Comparison of ENCODE assay signal across 18 cellular contexts in genomic region chr9:120882935-120883607, GRCh38. TPM values are rescaled to one million over a fixed set of nuclear protein-coding genes. Genes with fewer than 3 reads are reported as not detected.
DNase-seq lines count a peak whose midpoint lies in the region; TF ChIP-seq lines count a peak whose summit lies in the region.
"Had no signal": no experiment of that assay in that cellular context is flagged by ENCODE, and none has a peak within 500 bp of the region (broad histone marks: within the 10 kb centered on the region; RNA-seq: fewer than 3 reads in every experiment).

No MANE protein-coding gene starts in this region.

- H3K4me1 ChIP-seq in right atrium auricular region = peaks cover 0 to 7% of the 10 kb centered on the region in 2 donors

- POLR2A ChIA-PET in activated CD4-positive, alpha-beta T cell treated with anti-CD3 and anti-CD28 coated beads, Interleukin-2, amount 10 ng/mL, durations not matched to agents 7 days and 5 days (lab: Charles Lee) = no interaction called here

- no peaks in the 10 kb centered on the region for H3K27me3 Mint-ChIP-seq in activated CD4-positive, alpha-beta T cell treated with anti-CD3 and anti-CD28 coated beads, Interleukin-2, amount 10 ng/mL, durations not matched to agents 7 days and 5 days
- no peaks in the 10 kb centered on the region for H3K27me3 Mint-ChIP-seq in T-helper 2 cell treated with Interferon-gamma antibody and Interleukin-4, amounts not matched to agents 5 μg/mL and 100 μg/mL, for 36 hours (ENCODE audit: low read depth)
- no peaks in the 10 kb centered on the region for H3K27me3 Mint-ChIP-seq in osteocyte (ENCODE audit: unreplicated experiment)

- H3K36me3 Mint-ChIP-seq in activated CD4-positive, alpha-beta T cell treated with anti-CD3 and anti-CD28 coated beads, Interleukin-2, amount 10 ng/mL, durations not matched to agents 7 days and 5 days (ENCODE audit: low read depth) = peaks cover 19% of the 10 kb centered on the region
- peaks cover 25% of the 10 kb centered on the region for H3K36me3 Mint-ChIP-seq in T-helper 2 cell treated with Interferon-gamma antibody and Interleukin-4, amounts not matched to agents 5 μg/mL and 100 μg/mL, for 36 hours (ENCODE audit: low read depth)
- no peaks in the 10 kb centered on the region for H3K36me3 Mint-ChIP-seq in osteocyte (ENCODE audit: unreplicated experiment)

- TF ChIP-seq EP300 in Ishikawa (IDR thresholded peaks at IDR 0.05; ENCODE audit: borderline replicate concordance) = no peak

- DNase-seq in activated CD4-positive, alpha-beta T cell treated with anti-CD3 and anti-CD28 coated beads, Interleukin-2, amount 10 ng/mL, durations not matched to agents 7 days and 5 days = no peak
- no peak for DNase-seq in activated CD4-positive, alpha-beta T cell treated with anti-CD3 and anti-CD28 coated beads for 1 hour
- DNase-seq in T-helper 2 cell treated with Interferon-gamma antibody and Interleukin-4, amounts not matched to agents 5 μg/mL and 100 μg/mL, for 36 hours (ENCODE audit: low spot score) = no peak
- DNase-seq in kidney tubule cell (ENCODE audit: low spot score) = peak; percentile 73
- no peak for DNase-seq in osteocyte (ENCODE audit: extremely low spot score, unreplicated experiment)
- no peak for DNase-seq in right atrium auricular region (ENCODE audit: low spot score)
- no peak for DNase-seq in OCI-M2 (lab: John Stamatoyannopoulos, UW; ENCODE audit: unreplicated experiment)
- DNase-seq: activated naive CD4-positive, alpha-beta T cell treated with Interleukin-2 at 50 U/mL for 16 hours; effector memory CD4-positive, alpha-beta T cell; GDM1; hippocampal formation; Karpas-422; left colon; NCI-H1436 treated with DMSO at 0.1 percent for 48 hours; transverse colon; WERI-Rb-1 had no signal

- H3K27ac ChIP-seq in right atrium auricular region = no peak overlapping the region
- H3K27ac ChIP-seq: HL-60, transverse colon, WERI-Rb-1 had no signal

- CTCF ChIA-PET in activated CD4-positive, alpha-beta T cell treated with anti-CD3 and anti-CD28 coated beads, Interleukin-2, amount 10 ng/mL, durations not matched to agents 7 days and 5 days (lab: Charles Lee) = interaction anchor here (1.0 to 2.4 kb wide), 7 partner anchors 9 to 48 kb away, joined by 4 to 12 read pairs (median 5); no protein-coding TSS in a partner anchor

- H3K27ac Mint-ChIP-seq in activated CD4-positive, alpha-beta T cell treated with anti-CD3 and anti-CD28 coated beads, Interleukin-2, amount 10 ng/mL, durations not matched to agents 7 days and 5 days = peak overlapping the region; percentile 69
- peak overlapping the region; percentile 32 for H3K27ac Mint-ChIP-seq in T-helper 2 cell treated with Interferon-gamma antibody and Interleukin-4, amounts not matched to agents 5 μg/mL and 100 μg/mL, for 36 hours
- no peak overlapping the region for H3K27ac Mint-ChIP-seq in osteocyte (ENCODE audit: unreplicated experiment)

- TF ChIP-seq CTCF in osteocyte (IDR thresholded peaks at IDR 0.05) = no peak
- TF ChIP-seq CTCF in right atrium auricular region (IDR thresholded peaks at IDR 0.05) = no peak

- H3K9me3 ChIP-seq in right atrium auricular region = no peaks in the 10 kb centered on the region
- H3K9me3 ChIP-seq: transverse colon had no signal

- peaks cover 84% of the 10 kb centered on the region for H3K4me1 Mint-ChIP-seq in activated CD4-positive, alpha-beta T cell treated with anti-CD3 and anti-CD28 coated beads, Interleukin-2, amount 10 ng/mL, durations not matched to agents 7 days and 5 days
- peaks cover 65% of the 10 kb centered on the region for H3K4me1 Mint-ChIP-seq in T-helper 2 cell treated with Interferon-gamma antibody and Interleukin-4, amounts not matched to agents 5 μg/mL and 100 μg/mL, for 36 hours (ENCODE audit: low read depth)
- peaks cover 28% of the 10 kb centered on the region for H3K4me1 Mint-ChIP-seq in osteocyte (ENCODE audit: unreplicated experiment)

- no peaks in the 10 kb centered on the region for H3K9me3 Mint-ChIP-seq in activated CD4-positive, alpha-beta T cell treated with anti-CD3 and anti-CD28 coated beads, Interleukin-2, amount 10 ng/mL, durations not matched to agents 7 days and 5 days
- no peaks in the 10 kb centered on the region for H3K9me3 Mint-ChIP-seq in T-helper 2 cell treated with Interferon-gamma antibody and Interleukin-4, amounts not matched to agents 5 μg/mL and 100 μg/mL, for 36 hours
- H3K9me3 Mint-ChIP-seq in osteocyte (ENCODE audit: unreplicated experiment) = no peaks in the 10 kb centered on the region

- H3K36me3 ChIP-seq in right atrium auricular region = no peaks in the 10 kb centered on the region
- H3K36me3 ChIP-seq: transverse colon, WERI-Rb-1 had no signal

- no peaks in the 10 kb centered on the region for H3K27me3 ChIP-seq in right atrium auricular region
- H3K27me3 ChIP-seq: transverse colon had no signal

- no peak for TF ChIP-seq RAD21 in Ishikawa (IDR thresholded peaks at IDR 0.05; ENCODE audit: low read depth)

- no peak overlapping the region for H3K4me3 Mint-ChIP-seq in activated CD4-positive, alpha-beta T cell treated with anti-CD3 and anti-CD28 coated beads, Interleukin-2, amount 10 ng/mL, durations not matched to agents 7 days and 5 days
- H3K4me3 Mint-ChIP-seq in T-helper 2 cell treated with Interferon-gamma antibody and Interleukin-4, amounts not matched to agents 5 μg/mL and 100 μg/mL, for 36 hours = peak overlapping the region; percentile 23
- H3K4me3 Mint-ChIP-seq in osteocyte (ENCODE audit: unreplicated experiment) = no peak overlapping the region

- no peak overlapping the region for H3K4me3 ChIP-seq in right atrium auricular region
- H3K4me3 ChIP-seq: transverse colon had no signal

TF ChIP-seq in Ishikawa, 13 proteins besides CTCF, POLR2A, EP300 and RAD21:
- TF ChIP-seq YY1 (IDR thresholded peaks at IDR 0.05; ENCODE audit: low read depth) (no peak), NFIC (IDR thresholded peaks at IDR 0.05) (peak; percentile 50)
TF ChIP-seq in Ishikawa: peak in this region for 1.

RNA-seq across cellular contexts. Expression of gene PHF19, which starts 6.1 kb away (rescaled TPM):
- 100 to 1,000 TPM; 331 to 351 TPM for total RNA-seq in activated CD4-positive, alpha-beta T cell treated with anti-CD3 and anti-CD28 coated beads, Interleukin-2, amount 10 ng/mL, durations not matched to agents 7 days and 5 days
- total RNA-seq in osteocyte = 194 and 212 TPM in 2 replicates
- 10 to 100 TPM; 11.9 to 13.9 TPM for total RNA-seq in right atrium auricular region

RNA-seq across cellular contexts. Expression of gene PSMD5, which starts 40.3 kb away (rescaled TPM):
- total RNA-seq in activated CD4-positive, alpha-beta T cell treated with anti-CD3 and anti-CD28 coated beads, Interleukin-2, amount 10 ng/mL, durations not matched to agents 7 days and 5 days = 10 to 100 TPM; 35.3 to 50.9 TPM
- total RNA-seq in osteocyte (53.3 and 69.5 TPM in 2 replicates), right atrium auricular region (10 to 100 TPM; 12.8 to 13.9 TPM)

RNA-seq across cellular contexts. Expression of gene TRAF1, which starts 43.5 kb away (rescaled TPM):
- 10 to 100 TPM; 61.9 to 64.3 TPM for total RNA-seq in activated CD4-positive, alpha-beta T cell treated with anti-CD3 and anti-CD28 coated beads, Interleukin-2, amount 10 ng/mL, durations not matched to agents 7 days and 5 days
- total RNA-seq in osteocyte (7.1 and 7.8 TPM in 2 replicates), right atrium auricular region (1 to 10 TPM; 2.0 to 3.0 TPM)

Comparison
In these comparisons a context has a peak if more than half of its experiments do, and no peak if none do; other contexts are left out.
1. RNA of gene PHF19, which starts 6.1 kb away (total RNA-seq): 331 to 351 TPM in activated CD4-positive, alpha-beta T cell treated with anti-CD3 and anti-CD28 coated beads, Interleukin-2, amount 10 ng/mL, durations not matched to agents 7 days and 5 days and 194 to 212 TPM in osteocyte; 11.9 to 13.9 TPM in right atrium auricular region; every median in the first group is over 10 times any median in the second.